ENCODE assay signal across 8 cellular contexts in the genomic region with DNA sequence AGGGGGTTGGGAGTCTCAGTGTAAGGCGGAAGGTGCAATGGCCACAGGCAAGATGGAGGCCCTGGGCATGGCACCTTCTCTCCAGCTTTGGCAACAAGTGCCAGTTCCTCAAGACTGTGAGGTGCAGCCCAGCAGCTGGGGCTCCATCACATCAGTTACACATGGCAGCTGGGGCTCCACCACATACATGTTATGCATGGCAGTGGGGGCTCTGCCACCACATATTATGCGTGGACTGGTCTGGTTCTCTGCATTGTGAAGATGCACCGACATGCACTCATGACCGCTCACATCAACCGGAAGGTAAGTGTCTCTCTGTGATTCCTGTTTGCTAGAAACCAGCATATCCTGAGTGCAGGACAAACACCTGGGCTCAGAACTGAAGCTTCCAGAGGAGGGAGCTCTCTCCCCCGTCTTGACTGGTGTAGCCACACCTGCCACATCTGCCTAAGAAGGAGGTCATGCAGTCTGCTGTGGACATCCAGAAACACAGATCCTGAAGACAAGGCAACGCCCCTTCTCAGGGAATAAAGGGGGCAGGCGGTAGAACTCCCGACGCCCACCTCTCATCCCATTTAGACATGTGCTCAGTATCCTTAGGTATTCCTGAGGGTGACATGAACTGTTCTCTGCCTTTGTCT.
DNase-seq lines count a peak whose midpoint lies in the region; ATAC-seq and TF ChIP-seq lines count a peak whose summit lies in the region.

No MANE protein-coding gene starts in this region.

- H3K9me3 Mint-ChIP-seq in MCF 10A (ENCODE audit: unreplicated experiment), result no peaks in the 10 kb centered on the region

- TF ChIP-seq POLR2A in uterus (IDR thresholded peaks at IDR 0.05), result no peak

- H3K27me3 ChIP-seq in muscle layer of colon (ENCODE audit: control insufficient read depth in 1 of 2, insufficient read depth in 2 of 2, low read length in 2 of 2), result no peaks in the 10 kb centered on the region
- H3K27me3 ChIP-seq in uterus, result no peaks in the 10 kb centered on the region

- H3K4me1 Mint-ChIP-seq in MCF 10A (ENCODE audit: insufficient read depth, unreplicated experiment), result peaks cover 29% of the 10 kb centered on the region

- H3K4me3 ChIP-seq in muscle layer of colon (ENCODE audit: low read depth in 1 of 2, low read length in 2 of 2), result no peak overlapping the region
- no peak overlapping the region for H3K4me3 ChIP-seq in uterus

- POLR2A ChIA-PET in MCF 10A (lab: Yijun Ruan, JAX), result interaction anchor here (1.0 to 6.4 kb wide), 22 partner anchors 9 to 329 kb away, joined by 3 to 238 read pairs (median 6); partner anchors contain the start of gene RIPK4

- H3K36me3 Mint-ChIP-seq in MCF 10A (ENCODE audit: insufficient read depth, unreplicated experiment), result no peaks in the 10 kb centered on the region

- no peak overlapping the region for H3K4me3 Mint-ChIP-seq in MCF 10A (ENCODE audit: unreplicated experiment)

- intact Hi-C loops in MCF 10A (cut with micrococcal nuclease), result loop anchor here (1.0 to 2.0 kb wide), 5 partner anchors 67 to 505 kb away; partner anchors contain the start of gene PRDM15
- intact Hi-C loops in uterus (cut with DNase I; ENCODE audit: low total_unique reads), result loop anchor here (5.0 kb wide), 1 partner anchor 165 kb away; no protein-coding TSS in a partner anchor

- H3K27ac Mint-ChIP-seq in MCF 10A (ENCODE audit: low read depth, unreplicated experiment), result peak overlapping the region; percentile 80

- H3K9me3 ChIP-seq in muscle layer of colon (ENCODE audit: low read length) (no peaks in the 10 kb centered on the region), uterus (no peaks in the 10 kb centered on the region)

- BruUV-seq in MCF 10A (replicated peaks; lab: Mats Ljungman, UMichigan), result no TSS peak

- no peak overlapping the region for H3K9ac ChIP-seq in muscle layer of colon (ENCODE audit: low read length)

- H3K27me3 Mint-ChIP-seq in MCF 10A (ENCODE audit: insufficient read depth, unreplicated experiment), result no peaks in the 10 kb centered on the region

- H3K36me3 ChIP-seq in muscle layer of colon (ENCODE audit: insufficient read depth, low read length), result no peaks in the 10 kb centered on the region
- no peaks in the 10 kb centered on the region for H3K36me3 ChIP-seq in uterus

- CTCF ChIA-PET in MCF 10A (lab: Yijun Ruan, JAX), result interaction anchor here (0.6 to 9.6 kb wide), 44 partner anchors 10 to 505 kb away, joined by 3 to 163 read pairs (median 6); partner anchors contain the start of gene RIPK4

- DNase-seq in DMS79 (lab: John Stamatoyannopoulos, UW), result peak; percentile 59
- peak; percentile 46 for DNase-seq in NCI-H1092 treated with DMSO at 0.1 percent for 48 hours (lab: John Stamatoyannopoulos, UW)
- peak; percentile 80 for DNase-seq in MCF 10A (ENCODE audit: unreplicated experiment)
- no peak for DNase-seq in uterus
- DNase-seq in MV-4-11 (lab: John Stamatoyannopoulos, UW), result no peak
- DNase-seq in activated naive CD4-positive, alpha-beta T cell (lab: John Stamatoyannopoulos, UW), result no peak

- H3K4me1 ChIP-seq in muscle layer of colon (ENCODE audit: insufficient read depth, low read length) (peaks cover 25% of the 10 kb centered on the region), uterus (no peaks in the 10 kb centered on the region)

- no peak for ATAC-seq in HG02870 (IDR thresholded peaks at IDR 0.05; ENCODE audit: unreplicated experiment)

- H3K27ac ChIP-seq in muscle layer of colon (ENCODE audit: low read depth, low read length), result peak overlapping the region; percentile 73
- H3K27ac ChIP-seq in uterus, result peak overlapping the region in 1 of 2 donors; percentile 58

- peak; percentile 28 for TF ChIP-seq CTCF in MCF 10A (IDR thresholded peaks at IDR 0.05; ENCODE audit: unreplicated experiment)
- no peak for TF ChIP-seq CTCF in uterus (IDR thresholded peaks at IDR 0.05)

Comparison
In these comparisons a context has a peak if more than half of its experiments do, and no peak if none do; other contexts are left out.
1. DNase-seq: peak in DMS79 (single experiment), NCI-H1092 treated with DMSO at 0.1 percent for 48 hours (single experiment) and MCF 10A (single experiment); none in uterus (0 of 2), MV-4-11 (single experiment) and activated naive CD4-positive, alpha-beta T cell (0 of 4).